In the genomic region with DNA sequence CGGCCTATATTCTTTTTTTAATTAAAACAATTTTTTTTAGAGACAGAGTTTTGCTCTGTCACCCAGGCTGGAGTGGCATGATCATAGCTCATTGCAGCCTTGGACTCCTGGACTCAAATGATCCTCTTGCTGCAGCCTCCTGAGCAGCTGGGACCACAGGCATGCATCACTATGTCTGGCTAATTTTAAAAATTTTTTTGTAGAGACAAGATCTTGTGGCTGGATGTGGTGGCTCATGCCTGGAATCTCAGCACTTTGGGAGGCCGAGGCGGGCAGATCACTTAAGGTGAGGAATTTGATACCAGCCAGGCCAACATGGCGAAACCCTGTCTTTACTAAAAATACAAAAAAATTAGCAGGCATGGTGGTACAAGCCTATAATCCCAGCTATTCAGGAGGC, we compare ENCODE assay signal across 26 cellular contexts.
"Had no signal": no experiment of that assay in that cellular context is flagged by ENCODE, and none has a peak within 500 bp of the region (broad histone marks: within the 10 kb centered on the region; RNA-seq: fewer than 3 reads in every experiment).

No MANE protein-coding gene starts in this region.

- H2AFZ ChIP-seq: hepatocyte had no signal

- H3K27ac Mint-ChIP-seq: mesothelial cell of epicardium; naive thymus-derived CD8-positive, alpha-beta T cell; nephron; stimulated activated effector memory CD8-positive, alpha-beta T cell treated with anti-CD3 and anti-CD28 coated beads, Interleukin-12 subunit alpha, Interleukin-12 subunit beta, amount 100 ng/mL, for 72 hours; stimulated activated naive CD8-positive, alpha-beta T cell treated with anti-CD3 and anti-CD28 coated beads, Interleukin-15, Interleukin-2, amounts not matched to agents 100 ng/mL and 50 ng/mL, for 24 hours; type B pancreatic cell had no signal

- H3K36me3 Mint-ChIP-seq: mesothelial cell of epicardium; naive thymus-derived CD8-positive, alpha-beta T cell; stimulated activated effector memory CD8-positive, alpha-beta T cell treated with anti-CD3 and anti-CD28 coated beads, Interleukin-12 subunit alpha, Interleukin-12 subunit beta, amount 100 ng/mL, for 72 hours; type B pancreatic cell had no signal

- H3K4me1 Mint-ChIP-seq: naive thymus-derived CD8-positive, alpha-beta T cell; neural crest cell; stimulated activated effector memory CD8-positive, alpha-beta T cell treated with anti-CD3 and anti-CD28 coated beads, Interleukin-12 subunit alpha, Interleukin-12 subunit beta, amount 100 ng/mL, for 72 hours had no signal

- H3K27me3 ChIP-seq: heart right ventricle, hepatocyte, left lung, pancreas, right atrium auricular region, spleen, suprapubic skin, tibial artery, vagina had no signal

- H3K9me3 Mint-ChIP-seq: mesothelial cell of epicardium; neural crest cell; stimulated activated effector memory CD8-positive, alpha-beta T cell treated with anti-CD3 and anti-CD28 coated beads, Interleukin-12 subunit alpha, Interleukin-12 subunit beta, amount 100 ng/mL, for 72 hours; stimulated activated naive CD8-positive, alpha-beta T cell treated with anti-CD3 and anti-CD28 coated beads, Interleukin-15, Interleukin-2, amounts not matched to agents 100 ng/mL and 50 ng/mL, for 24 hours; type B pancreatic cell had no signal

- H3K79me2 ChIP-seq: hepatocyte had no signal

- H3K4me2 ChIP-seq: hepatocyte had no signal

- H3K4me1 ChIP-seq: heart right ventricle, left lung, pancreas, right atrium auricular region, spleen, suprapubic skin, tibial artery, vagina had no signal

- H3K27me3 Mint-ChIP-seq: stimulated activated naive CD8-positive, alpha-beta T cell treated with anti-CD3 and anti-CD28 coated beads, Interleukin-15, Interleukin-2, amounts not matched to agents 100 ng/mL and 50 ng/mL, for 24 hours had no signal

- H3K36me3 ChIP-seq: heart right ventricle, left lung, pancreas, right atrium auricular region, spleen, suprapubic skin, thoracic aorta, tibial artery, vagina had no signal

- ATAC-seq: heart right ventricle; left cardiac atrium; left lung; naive thymus-derived CD8-positive, alpha-beta T cell; pancreas; sciatic nerve; stimulated activated effector memory CD8-positive, alpha-beta T cell treated with anti-CD3 and anti-CD28 coated beads, Interleukin-12 subunit alpha, Interleukin-12 subunit beta, amount 100 ng/mL, for 72 hours had no signal

- H3K4me3 Mint-ChIP-seq: mesothelial cell of epicardium; naive thymus-derived CD8-positive, alpha-beta T cell; nephron; neural crest cell; stimulated activated effector memory CD8-positive, alpha-beta T cell treated with anti-CD3 and anti-CD28 coated beads, Interleukin-12 subunit alpha, Interleukin-12 subunit beta, amount 100 ng/mL, for 72 hours; stimulated activated naive CD8-positive, alpha-beta T cell treated with anti-CD3 and anti-CD28 coated beads, Interleukin-15, Interleukin-2, amounts not matched to agents 100 ng/mL and 50 ng/mL, for 24 hours; type B pancreatic cell had no signal

- H3K9me3 ChIP-seq: heart right ventricle, left lung, pancreas, spleen, suprapubic skin, thoracic aorta, vagina had no signal

- H3K27ac ChIP-seq: heart right ventricle, hepatocyte, left lung, pancreas, right atrium auricular region, spleen, suprapubic skin, thoracic aorta, tibial artery, vagina had no signal

- DNase-seq: heart right ventricle; kidney glomerular epithelial cell; left cardiac atrium; left lung; mesendoderm; naive thymus-derived CD8-positive, alpha-beta T cell; nucleus accumbens; pancreas; small intestine; spleen; stimulated activated CD4-positive, alpha-beta T cell treated with anti-CD3 and anti-CD28 coated beads, Interleukin-4, amount 100 ng/mL, for 24 hours; stimulated activated naive CD4-positive, alpha-beta T cell; tibial artery had no signal

- H3K4me3 ChIP-seq: heart right ventricle, hepatocyte, left lung, lung, pancreas, right atrium auricular region, spleen, suprapubic skin, thoracic aorta, tibial artery, vagina had no signal
